Comparison of ENCODE assay signal across 12 cellular contexts in the genomic region with DNA sequence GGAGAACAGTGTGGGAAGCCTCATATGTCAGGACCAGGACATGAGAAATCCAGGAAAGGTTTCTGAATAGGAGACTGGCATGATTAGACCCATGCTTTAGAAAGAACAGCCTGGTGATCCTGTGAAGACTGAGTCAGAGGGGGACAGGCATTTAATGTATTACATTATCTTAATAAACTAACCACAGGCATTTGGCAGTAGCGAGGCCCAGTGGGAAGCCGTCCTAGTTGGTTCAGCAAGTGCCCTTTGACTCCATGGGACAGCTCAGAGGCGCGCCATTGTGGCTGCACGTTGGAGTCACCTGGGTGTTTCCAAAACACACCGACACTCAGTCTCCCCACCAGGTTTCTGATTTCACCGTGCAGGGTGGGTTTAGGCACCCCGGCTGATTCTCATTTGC.
DNase-seq lines count a peak whose midpoint lies in the region; FAIRE-seq and TF ChIP-seq lines count a peak whose summit lies in the region.
"Had no signal": no experiment of that assay in that cellular context is flagged by ENCODE, and none has a peak within 500 bp of the region (broad histone marks: within the 10 kb centered on the region; RNA-seq: fewer than 3 reads in every experiment).

No MANE protein-coding gene starts in this region.

- H3K4me3 ChIP-seq in AG10803 (ENCODE audit: low read length) (no peak overlapping the region), bronchial epithelial cell (ENCODE audit: low read depth, low read length) (no peak overlapping the region), mesenchymal stem cell (ENCODE audit: insufficient read depth in 1 of 2, low read depth in 1 of 2, low read length in 2 of 2) (no peak overlapping the region)

- H3K27me3 ChIP-seq in bronchial epithelial cell (ENCODE audit: control insufficient read depth, insufficient read depth, low read length) (no peaks in the 10 kb centered on the region), mesenchymal stem cell (ENCODE audit: control insufficient read depth in 1 of 2, insufficient read depth in 1 of 2, low read length in 2 of 2) (peaks cover 45 to 67% of the 10 kb centered on the region in 2 experiments)

- no peak overlapping the region for H2BK12ac ChIP-seq in mesenchymal stem cell (ENCODE audit: low read length in 2 of 2)

- FAIRE-seq in bronchial epithelial cell (lab: Jason Lieb, UNC) = no peak

- no peak overlapping the region for H3K14ac ChIP-seq in mesenchymal stem cell (ENCODE audit: low read length in 2 of 2)

- H3K4me3 Mint-ChIP-seq in activated CD4-positive, alpha-beta memory T cell treated with anti-CD3 and anti-CD28 coated beads, Interleukin-2, amount 10 ng/mL, durations not matched to agents 7 days and 5 days = no peak overlapping the region
- H3K4me3 Mint-ChIP-seq: activated CD8-positive, alpha-beta T cell treated with anti-CD3 and anti-CD28 coated beads for 36 hours; stimulated activated naive CD8-positive, alpha-beta T cell treated with anti-CD3 and anti-CD28 coated beads, Interleukin-15, Interleukin-2, amounts not matched to agents 100 ng/mL and 50 ng/mL, for 24 hours had no signal

- no peak overlapping the region for H2BK120ac ChIP-seq in mesenchymal stem cell (ENCODE audit: low read depth, low read length)

- CTCF ChIA-PET in activated CD4-positive, alpha-beta memory T cell treated with anti-CD3 and anti-CD28 coated beads, Interleukin-2, amount 10 ng/mL, durations not matched to agents 7 days and 5 days (lab: Charles Lee) = no interaction called here

- peak overlapping the region in 1 of 2 experiments; percentile 37 for H3K18ac ChIP-seq in mesenchymal stem cell (ENCODE audit: low read depth in 1 of 2, low read length in 2 of 2)

- H3K9ac ChIP-seq in mesenchymal stem cell (ENCODE audit: low read length) = no peak overlapping the region

- no peak for TF ChIP-seq CTCF in AG10803 (conservative IDR thresholded peaks at IDR 0.05; ENCODE audit: low read length)
- no peak for TF ChIP-seq CTCF in bronchial epithelial cell (IDR thresholded peaks at IDR 0.05; ENCODE audit: insufficient read depth, low read length, severe bottlenecking)

- no peaks in the 10 kb centered on the region for H3K36me3 Mint-ChIP-seq in activated CD4-positive, alpha-beta memory T cell treated with anti-CD3 and anti-CD28 coated beads, Interleukin-2, amount 10 ng/mL, durations not matched to agents 7 days and 5 days (ENCODE audit: low read depth)

- 52% methylated on average over 8 of the region's 8 CpGs for WGBS in mesenchymal stem cell

- H4K91ac ChIP-seq in mesenchymal stem cell (ENCODE audit: low read length) = no peak overlapping the region

- H3K4ac ChIP-seq in mesenchymal stem cell (ENCODE audit: low read depth in 1 of 2, low read length in 2 of 2) = no peak overlapping the region

- H3K4me1 ChIP-seq in mesenchymal stem cell (ENCODE audit: control insufficient read depth, insufficient read depth, low read depth, low read length) = peaks cover 5% of the 10 kb centered on the region

- no peak overlapping the region for H3K27ac ChIP-seq in mesenchymal stem cell (ENCODE audit: low read length, poor library complexity, severe bottlenecking)

- no peak overlapping the region for H2BK5ac ChIP-seq in mesenchymal stem cell (ENCODE audit: low read depth, low read length, poor library complexity, severe bottlenecking)

- H3K27ac Mint-ChIP-seq in activated CD4-positive, alpha-beta memory T cell treated with anti-CD3 and anti-CD28 coated beads, Interleukin-2, amount 10 ng/mL, durations not matched to agents 7 days and 5 days = no peak overlapping the region
- H3K27ac Mint-ChIP-seq: activated CD8-positive, alpha-beta T cell treated with anti-CD3 and anti-CD28 coated beads for 36 hours; stimulated activated naive CD8-positive, alpha-beta T cell treated with anti-CD3 and anti-CD28 coated beads, Interleukin-15, Interleukin-2, amounts not matched to agents 100 ng/mL and 50 ng/mL, for 24 hours had no signal

- no peaks in the 10 kb centered on the region for H3K79me1 ChIP-seq in mesenchymal stem cell (replicated peaks; ENCODE audit: low read length, poor library complexity, severe bottlenecking)

- no peaks in the 10 kb centered on the region for H3K9me3 ChIP-seq in mesenchymal stem cell (ENCODE audit: control insufficient read depth, low read length)

- H3K23ac ChIP-seq in mesenchymal stem cell (ENCODE audit: low read length in 2 of 2) = no peak overlapping the region

- no peak overlapping the region for H2AK5ac ChIP-seq in mesenchymal stem cell (ENCODE audit: low read length, severe bottlenecking)

- no peak overlapping the region for H3K4me2 ChIP-seq in mesenchymal stem cell (ENCODE audit: low read length, poor library complexity, severe bottlenecking)

- H3K36me3 ChIP-seq in bronchial epithelial cell (ENCODE audit: control insufficient read depth, insufficient read depth, low read length) = no peaks in the 10 kb centered on the region
- H3K36me3 ChIP-seq in mesenchymal stem cell (ENCODE audit: control insufficient read depth in 1 of 2, insufficient read depth in 2 of 2, low read depth in 1 of 2, low read length in 2 of 2) = no peaks in the 10 kb centered on the region

- DNase-seq in AG10803 (ENCODE audit: low read depth) = peak; percentile 42
- DNase-seq in HT1080 (ENCODE audit: low read depth) = peak; percentile 92
- peak; percentile 44 for DNase-seq in bronchial epithelial cell (ENCODE audit: low read depth)
- DNase-seq in mesenchymal stem cell = peak; percentile 87
- no peak for DNase-seq in G401 (ENCODE audit: low spot score)
- no peak for DNase-seq in DMS79 treated with DMSO at 0.1 percent for 48 hours (lab: John Stamatoyannopoulos, UW)
- no peak for DNase-seq in activated CD4-positive, alpha-beta memory T cell treated with anti-CD3 and anti-CD28 coated beads, Interleukin-2, amount 10 ng/mL, durations not matched to agents 7 days and 5 days
- DNase-seq in NOMO-1 treated with DMSO at 0.1 percent for 48 hours (lab: John Stamatoyannopoulos, UW; ENCODE audit: unreplicated experiment) = no peak
- DNase-seq: activated CD8-positive, alpha-beta T cell treated with anti-CD3 and anti-CD28 coated beads for 36 hours; left cardiac atrium; NCI-H526 treated with DMSO at 0.1 percent for 48 hours had no signal

- no peak overlapping the region for H4K8ac ChIP-seq in mesenchymal stem cell (ENCODE audit: low read length)

- H3K27me3 Mint-ChIP-seq in activated CD4-positive, alpha-beta memory T cell treated with anti-CD3 and anti-CD28 coated beads, Interleukin-2, amount 10 ng/mL, durations not matched to agents 7 days and 5 days = peaks cover 4% of the 10 kb centered on the region
- H3K27me3 Mint-ChIP-seq: activated CD8-positive, alpha-beta T cell treated with anti-CD3 and anti-CD28 coated beads for 36 hours; stimulated activated naive CD8-positive, alpha-beta T cell treated with anti-CD3 and anti-CD28 coated beads, Interleukin-15, Interleukin-2, amounts not matched to agents 100 ng/mL and 50 ng/mL, for 24 hours had no signal

- no peak overlapping the region for H2AFZ ChIP-seq in mesenchymal stem cell (ENCODE audit: low read depth, low read length)

- H3K4me1 Mint-ChIP-seq in activated CD4-positive, alpha-beta memory T cell treated with anti-CD3 and anti-CD28 coated beads, Interleukin-2, amount 10 ng/mL, durations not matched to agents 7 days and 5 days = no peaks in the 10 kb centered on the region

- no peaks in the 10 kb centered on the region for H3K9me3 Mint-ChIP-seq in activated CD4-positive, alpha-beta memory T cell treated with anti-CD3 and anti-CD28 coated beads, Interleukin-2, amount 10 ng/mL, durations not matched to agents 7 days and 5 days
- H3K9me3 Mint-ChIP-seq: activated CD8-positive, alpha-beta T cell treated with anti-CD3 and anti-CD28 coated beads for 36 hours; stimulated activated naive CD8-positive, alpha-beta T cell treated with anti-CD3 and anti-CD28 coated beads, Interleukin-15, Interleukin-2, amounts not matched to agents 100 ng/mL and 50 ng/mL, for 24 hours had no signal

- POLR2A ChIA-PET in activated CD4-positive, alpha-beta memory T cell treated with anti-CD3 and anti-CD28 coated beads, Interleukin-2, amount 10 ng/mL, durations not matched to agents 7 days and 5 days (lab: Charles Lee) = no interaction called here

- in situ Hi-C loops in G401 (cut with HindIII; ENCODE audit: low sequenced_read_pairs) = no loop called here

- H2BK15ac ChIP-seq in mesenchymal stem cell (ENCODE audit: low read depth, poor library complexity, severe bottlenecking) = no peak overlapping the region

Comparison
In these comparisons a context has a peak if more than half of its experiments do, and no peak if none do; other contexts are left out.
1. DNase-seq: peak in AG10803 (single experiment), HT1080 (single experiment), bronchial epithelial cell (single experiment) and mesenchymal stem cell (single experiment); none in G401 (single experiment), DMS79 treated with DMSO at 0.1 percent for 48 hours (single experiment), activated CD4-positive, alpha-beta memory T cell treated with anti-CD3 and anti-CD28 coated beads, Interleukin-2, amount 10 ng/mL, durations not matched to agents 7 days and 5 days (single experiment) and NOMO-1 treated with DMSO at 0.1 percent for 48 hours (single experiment).